ENCODE assay signal across 21 cellular contexts in the genomic region with DNA sequence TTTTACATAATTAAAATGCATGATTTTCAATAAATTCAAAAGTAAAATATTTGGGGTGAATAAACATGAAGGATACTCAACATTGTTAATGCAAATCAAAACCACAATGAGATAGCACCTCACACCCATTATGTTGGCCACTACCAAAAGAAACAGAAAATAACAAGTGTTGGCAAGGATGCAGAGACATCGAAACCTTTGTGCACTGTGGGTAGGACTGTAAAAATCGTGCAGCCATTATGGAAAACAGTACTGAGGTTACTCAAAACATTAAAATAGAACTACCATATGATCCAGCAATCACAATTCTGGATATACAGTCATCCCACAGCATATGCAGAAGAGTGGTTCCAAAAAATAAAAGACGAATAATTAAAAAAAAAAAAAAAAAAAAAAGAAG.
"Had no signal": no experiment of that assay in that cellular context is flagged by ENCODE, and none has a peak within 500 bp of the region (broad histone marks: within the 10 kb centered on the region; RNA-seq: fewer than 3 reads in every experiment).

No MANE protein-coding gene starts in this region.

- H3K4me3 ChIP-seq: esophagus muscularis mucosa, gastrocnemius medialis, heart right ventricle, sigmoid colon, skin epidermis, suprapubic skin, thyroid gland had no signal

- H3K36me3 ChIP-seq: esophagus muscularis mucosa, gastrocnemius medialis, heart right ventricle, sigmoid colon, suprapubic skin, thyroid gland had no signal

- DNase-seq: cortex of kidney; effector memory CD4-positive, alpha-beta T cell; gastrocnemius medialis; heart right ventricle; islet precursor cell; mammary epithelial cell; naive thymus-derived CD4-positive, alpha-beta T cell; posterior cingulate gyrus; sigmoid colon; stimulated activated CD4-positive, alpha-beta T cell treated with anti-CD3 and anti-CD28 coated beads, Interleukin-2, amount 100 ng/mL, for 24 hours; stimulated activated CD4-positive, alpha-beta T cell treated with anti-CD3 and anti-CD28 coated beads, Interleukin-4, amount 100 ng/mL, for 4 hours; stimulated activated naive CD4-positive, alpha-beta T cell; thyroid gland had no signal

- FAIRE-seq: urothelium cell line had no signal

- H3K9me3 Mint-ChIP-seq: neural crest cell had no signal

- H3K27me3 Mint-ChIP-seq: naive thymus-derived CD4-positive, alpha-beta T cell; type B pancreatic cell had no signal

- H3K4me1 ChIP-seq: esophagus muscularis mucosa, gastrocnemius medialis, sigmoid colon, suprapubic skin, thyroid gland had no signal

- H3K27ac Mint-ChIP-seq: naive thymus-derived CD4-positive, alpha-beta T cell; type B pancreatic cell had no signal

- ATAC-seq: gastrocnemius medialis; heart right ventricle; left lobe of liver; naive thymus-derived CD4-positive, alpha-beta T cell had no signal

- H3K4me3 Mint-ChIP-seq: naive thymus-derived CD4-positive, alpha-beta T cell; neural crest cell; type B pancreatic cell had no signal

- H3K27ac ChIP-seq: epithelial cell of prostate, esophagus muscularis mucosa, gastrocnemius medialis, heart right ventricle, sigmoid colon, skin epidermis, suprapubic skin, thyroid gland had no signal

- H3K9me3 ChIP-seq: gastrocnemius medialis, thyroid gland had no signal

- H3K27me3 ChIP-seq: esophagus muscularis mucosa, gastrocnemius medialis, heart right ventricle, sigmoid colon, suprapubic skin, thyroid gland had no signal
